In genomic region chr3:37321260-37321852, GRCh38 we compare ENCODE assay signal across 18 cellular contexts.
DNase-seq lines count a peak whose midpoint lies in the region; ATAC-seq, FAIRE-seq and TF ChIP-seq lines count a peak whose summit lies in the region.
"Had no signal": no experiment of that assay in that cellular context is flagged by ENCODE, and none has a peak within 500 bp of the region (broad histone marks: within the 10 kb centered on the region; RNA-seq: fewer than 3 reads in every experiment).

No MANE protein-coding gene starts in this region.

- no peak for FAIRE-seq in GM19239 (lab: Jason Lieb, UNC)
- FAIRE-seq: kidney had no signal

- no peaks in the 10 kb centered on the region for H3K79me1 ChIP-seq in neuronal stem cell (ENCODE audit: low read depth, low read length)

- WGBS in stomach, 5 donors, result 60 to 77% (median 70%) methylated on average over 5 of the region's 5 CpGs
- WGBS in neuronal stem cell (ENCODE audit: extremely low coverage in 2 of 2, insufficient read length in 2 of 2, insufficient replicate concordance in 1 of 2), 2 donors, result no CpG with 5 or more reads among the region's 5 CpGs

- H3K27me3 ChIP-seq in stomach (no peaks in the 10 kb centered on the region), neuronal stem cell (ENCODE audit: control insufficient read depth in 3 of 3, insufficient read depth in 3 of 3, low read depth in 1 of 3, low read length in 3 of 3) (no peaks in the 10 kb centered on the region)

- H3K27me3 Mint-ChIP-seq in activated CD8-positive, alpha-beta memory T cell treated with anti-CD3 and anti-CD28 coated beads, Interleukin-2, amount 10 ng/mL, durations not matched to agents 7 days and 5 days, result no peaks in the 10 kb centered on the region
- no peaks in the 10 kb centered on the region for H3K27me3 Mint-ChIP-seq in brain
- H3K27me3 Mint-ChIP-seq: naive thymus-derived CD8-positive, alpha-beta T cell had no signal

- no peak overlapping the region for H2BK120ac ChIP-seq in neuronal stem cell (ENCODE audit: low read depth, low read length)

- no peak for TF ChIP-seq POLR2A in stomach (IDR thresholded peaks at IDR 0.05)

- H3K9me3 Mint-ChIP-seq in activated CD8-positive, alpha-beta memory T cell treated with anti-CD3 and anti-CD28 coated beads, Interleukin-2, amount 10 ng/mL, durations not matched to agents 7 days and 5 days (ENCODE audit: low read depth), result peaks cover 2% of the 10 kb centered on the region
- peaks cover 0 to 2% (median 0%) of the 10 kb centered on the region in 5 experiments for H3K9me3 Mint-ChIP-seq in brain
- H3K9me3 Mint-ChIP-seq: naive thymus-derived CD8-positive, alpha-beta T cell had no signal

- peak overlapping the region; percentile 2 for H3K27ac Mint-ChIP-seq in activated CD8-positive, alpha-beta memory T cell treated with anti-CD3 and anti-CD28 coated beads, Interleukin-2, amount 10 ng/mL, durations not matched to agents 7 days and 5 days
- peak overlapping the region in 3 of 5 experiments; percentile 23 to 43 (median 37) for H3K27ac Mint-ChIP-seq in brain

- TF ChIP-seq CTCF in brain (conservative IDR thresholded peaks at IDR 0.05) (no peak), stomach (IDR thresholded peaks at IDR 0.05) (no peak)

- H3K9me3 ChIP-seq in stomach, result no peaks in the 10 kb centered on the region
- no peaks in the 10 kb centered on the region for H3K9me3 ChIP-seq in neuronal stem cell (replicated peaks in 1 of 2; ENCODE audit: control insufficient read depth in 2 of 2, insufficient read depth in 1 of 2, low read depth in 1 of 2, low read length in 2 of 2)
- H3K9me3 ChIP-seq: A549 had no signal

- TF ChIP-seq EP300 in stomach (IDR thresholded peaks at IDR 0.05), result no peak

- no peak overlapping the region for H2BK12ac ChIP-seq in neuronal stem cell (ENCODE audit: low read length)

- DNase-seq in activated CD8-positive, alpha-beta memory T cell treated with anti-CD3 and anti-CD28 coated beads, Interleukin-2, amount 10 ng/mL, durations not matched to agents 7 days and 5 days, result no peak
- no peak for DNase-seq in activated CD8-positive, alpha-beta memory T cell treated with anti-CD3 and anti-CD28 coated beads, Interleukin-2, amount 50 U/mL, for 48 hours
- DNase-seq in left kidney (ENCODE audit: low read depth, low spot score) (peak; percentile 8), stomach (no peak), GM19239 (ENCODE audit: insufficient read length, low spot score) (no peak), neuronal stem cell (ENCODE audit: low spot score) (no peak), NCI-H1694 treated with DMSO at 0.1 percent for 48 hours (lab: John Stamatoyannopoulos, UW) (no peak)
- DNase-seq: activated CD8-positive, alpha-beta memory T cell treated with anti-CD3 and anti-CD28 coated beads, Interleukin-2, amount 50 U/mL, for 4 hours; effector memory CD4-positive, alpha-beta T cell; glutamatergic neuron; kidney; naive thymus-derived CD8-positive, alpha-beta T cell; NCI-H146; NCI-H524 treated with DMSO at 0.1 percent for 48 hours; retina had no signal

- no peak overlapping the region for H2AK5ac ChIP-seq in neuronal stem cell (ENCODE audit: low read depth, low read length)

- H3K18ac ChIP-seq in neuronal stem cell (ENCODE audit: low read length), result no peak overlapping the region

- H3K23ac ChIP-seq in neuronal stem cell (ENCODE audit: low read depth, low read length, poor library complexity), result no peak overlapping the region

- H4K8ac ChIP-seq in neuronal stem cell (ENCODE audit: low read depth, low read length), result no peak overlapping the region

- no peak overlapping the region for H4K91ac ChIP-seq in neuronal stem cell (ENCODE audit: low read depth, low read length, poor library complexity)

- H3K4me3 ChIP-seq in stomach, result peak overlapping the region in 1 of 4 donors; percentile 3
- no peak overlapping the region for H3K4me3 ChIP-seq in neuronal stem cell (ENCODE audit: low read length in 2 of 2)
- H3K4me3 ChIP-seq: A549, SK-N-MC had no signal

- H2BK15ac ChIP-seq in neuronal stem cell (ENCODE audit: low read length), result no peak overlapping the region

- no peak overlapping the region for H2AFZ ChIP-seq in neuronal stem cell (ENCODE audit: low read length)

- H3K14ac ChIP-seq in neuronal stem cell (ENCODE audit: low read length), result no peak overlapping the region

- H3K4me1 ChIP-seq in stomach, result peaks cover 0 to 35% (median 6%) of the 10 kb centered on the region in 4 donors
- no peaks in the 10 kb centered on the region for H3K4me1 ChIP-seq in neuronal stem cell (ENCODE audit: control insufficient read depth in 2 of 2, insufficient read depth in 1 of 2, low read depth in 1 of 2, low read length in 2 of 2)
- H3K4me1 ChIP-seq: A549 had no signal

- H3K27ac ChIP-seq in stomach, result peak overlapping the region in 3 of 5 donors; percentile 8 to 26 (median 8)
- no peak overlapping the region for H3K27ac ChIP-seq in neuronal stem cell (replicated peaks; ENCODE audit: low read length)
- H3K27ac ChIP-seq: A549, SK-N-MC had no signal

- no peak overlapping the region for H3K4me2 ChIP-seq in neuronal stem cell (ENCODE audit: insufficient read depth, low read length, poor library complexity, severe bottlenecking)
- H3K4me2 ChIP-seq: A549 had no signal

- peak; percentile 51 for ATAC-seq in activated CD8-positive, alpha-beta memory T cell treated with anti-CD3 and anti-CD28 coated beads, Interleukin-2, amount 10 ng/mL, durations not matched to agents 7 days and 5 days
- ATAC-seq: A549; naive thymus-derived CD8-positive, alpha-beta T cell had no signal

- peaks cover 39% of the 10 kb centered on the region for H3K4me1 Mint-ChIP-seq in activated CD8-positive, alpha-beta memory T cell treated with anti-CD3 and anti-CD28 coated beads, Interleukin-2, amount 10 ng/mL, durations not matched to agents 7 days and 5 days
- H3K4me1 Mint-ChIP-seq in brain, result peaks cover 32% of the 10 kb centered on the region

- no peak overlapping the region for H2BK5ac ChIP-seq in neuronal stem cell (ENCODE audit: low read length)

- no peak overlapping the region for H3K4ac ChIP-seq in neuronal stem cell (ENCODE audit: low read length)

- peaks cover 31 to 88% (median 66%) of the 10 kb centered on the region in 4 donors for H3K36me3 ChIP-seq in stomach
- H3K36me3 ChIP-seq in neuronal stem cell (replicated peaks in 1 of 2; ENCODE audit: control insufficient read depth in 2 of 2, insufficient read depth in 2 of 2, low read length in 2 of 2), result peaks cover 5 to 82% of the 10 kb centered on the region in 2 donors

- H3K4me3 Mint-ChIP-seq in activated CD8-positive, alpha-beta memory T cell treated with anti-CD3 and anti-CD28 coated beads, Interleukin-2, amount 10 ng/mL, durations not matched to agents 7 days and 5 days, result peak overlapping the region; percentile 31
- H3K4me3 Mint-ChIP-seq in brain, result peak overlapping the region in 1 of 5 experiments; percentile 1
- H3K4me3 Mint-ChIP-seq: naive thymus-derived CD8-positive, alpha-beta T cell had no signal

- intact Hi-C loops in stomach (cut with DNase I; ENCODE audit: low total_unique reads), result no loop called here

- H3K36me3 Mint-ChIP-seq in activated CD8-positive, alpha-beta memory T cell treated with anti-CD3 and anti-CD28 coated beads, Interleukin-2, amount 10 ng/mL, durations not matched to agents 7 days and 5 days, result peaks cover 57% of the 10 kb centered on the region
- H3K36me3 Mint-ChIP-seq in brain, result peaks cover 88% of the 10 kb centered on the region

- H3K9ac ChIP-seq in neuronal stem cell (ENCODE audit: low read depth, low read length, poor library complexity), result no peak overlapping the region

- CTCF ChIA-PET in activated CD8-positive, alpha-beta memory T cell treated with anti-CD3 and anti-CD28 coated beads, Interleukin-2, amount 10 ng/mL, durations not matched to agents 7 days and 5 days (lab: Charles Lee), result interaction anchor here (1.1 kb wide), 1 partner anchor 13 kb away, joined by 3 read pairs; no protein-coding TSS in a partner anchor
